Comparison of ENCODE assay signal across 18 cellular contexts in the genomic region with DNA sequence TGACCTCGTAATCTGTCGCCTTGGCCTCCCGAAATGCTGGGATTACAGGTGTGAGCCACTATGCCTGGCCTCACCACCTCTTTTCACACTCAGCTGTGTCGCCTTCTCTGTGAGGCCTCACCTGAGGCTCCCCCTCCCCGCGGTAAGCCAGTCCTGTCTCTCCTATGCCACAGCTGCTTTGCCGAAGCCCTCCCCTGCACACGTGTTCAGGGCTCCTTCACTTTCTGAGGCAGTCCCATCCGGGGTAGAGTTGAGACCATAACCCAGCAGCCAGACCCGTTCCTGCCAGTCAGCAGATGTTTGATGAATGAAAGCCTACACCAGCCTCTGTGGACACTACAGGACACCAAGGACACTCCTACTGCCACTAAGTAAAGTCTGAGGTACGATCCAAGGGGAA. TPM values are rescaled to one million over a fixed set of nuclear protein-coding genes. Genes with fewer than 3 reads are reported as not detected.
DNase-seq lines count a peak whose midpoint lies in the region; ATAC-seq and TF ChIP-seq lines count a peak whose summit lies in the region.
"Had no signal": no experiment of that assay in that cellular context is flagged by ENCODE, and none has a peak within 500 bp of the region (broad histone marks: within the 10 kb centered on the region; RNA-seq: fewer than 3 reads in every experiment).

No MANE protein-coding gene starts in this region.

- peaks cover 96% of the 10 kb centered on the region for H3K79me2 ChIP-seq in DOHH2 (ENCODE audit: control insufficient read depth, low read length)

- H3K4me3 ChIP-seq in BLaER1 treated with 17β-estradiol and CSF1 and Interleukin-3, amounts not matched to agents 10 nM and 100 nM = no peak overlapping the region
- H3K4me3 ChIP-seq in DOHH2 (ENCODE audit: low read length) (peak overlapping the region; percentile 63), dorsolateral prefrontal cortex (no peak overlapping the region)
- H3K4me3 ChIP-seq: body of pancreas, lung, right atrium auricular region, SJSA1 had no signal

- H3F3A ChIP-seq in DOHH2 (ENCODE audit: control insufficient read depth, insufficient read depth) = peaks cover 18% of the 10 kb centered on the region

- no peaks in the 10 kb centered on the region for H3K27me3 Mint-ChIP-seq in activated T-helper 17 cell treated with anti-CD3 and anti-CD28 coated beads, Interleukin-2, amount 50 U/mL, for 72 hours
- H3K27me3 Mint-ChIP-seq in naive B cell = no peaks in the 10 kb centered on the region
- H3K27me3 Mint-ChIP-seq: dendritic cell treated with granulocyte-macrophage colony-stimulating factor and Interleukin-4, amounts not matched to agents 40 ng/mL and 50 ng/mL, for 4 days had no signal

- no peaks in the 10 kb centered on the region for H3K27me3 ChIP-seq in BLaER1 treated with 17β-estradiol and CSF1 and Interleukin-3, amounts not matched to agents 10 nM and 100 nM
- no peaks in the 10 kb centered on the region for H3K27me3 ChIP-seq in DOHH2 (ENCODE audit: control insufficient read depth, low read length)
- H3K27me3 ChIP-seq in dorsolateral prefrontal cortex = no peaks in the 10 kb centered on the region
- H3K27me3 ChIP-seq: body of pancreas, right atrium auricular region, SJSA1 had no signal

- H3K4me1 ChIP-seq in BLaER1 treated with 17β-estradiol and CSF1 and Interleukin-3, amounts not matched to agents 10 nM and 100 nM = peaks cover 90 to 96% (median 94%) of the 10 kb centered on the region in 10 experiments
- peaks cover 96% of the 10 kb centered on the region for H3K4me1 ChIP-seq in DOHH2 (ENCODE audit: control insufficient read depth, low read length)

- ATAC-seq in activated T-helper 17 cell treated with anti-CD3 and anti-CD28 coated beads, Interleukin-2, amount 50 U/mL, for 72 hours (replicated peaks) = no peak
- no peak for ATAC-seq in naive B cell (ENCODE audit: low read depth in 2 of 2)
- ATAC-seq: esophagus mucosa had no signal

- DNase-seq in naive B cell (no peak), dorsolateral prefrontal cortex (no peak), NCI-H2171 treated with DMSO at 0.1 percent for 48 hours (lab: John Stamatoyannopoulos, UW) (no peak), C1 segment of cervical spinal cord (lab: John Stamatoyannopoulos, UW) (no peak), MV-4-11 (lab: John Stamatoyannopoulos, UW) (no peak)
- DNase-seq: activated CD4-positive, alpha-beta T cell treated with anti-CD3 and anti-CD28 coated beads, Interleukin-2, amount 50 U/mL, for 1 hour; body of pancreas; head of caudate nucleus; NCI-H526; OCI-M1 had no signal

- H3K4me2 ChIP-seq in BLaER1 treated with 17β-estradiol and CSF1 and Interleukin-3, amounts not matched to agents 10 nM and 100 nM = peak overlapping the region; percentile 54 to 81 (median 69); a peak in 19 of 22 replicates
- peak overlapping the region; percentile 100 for H3K4me2 ChIP-seq in DOHH2 (ENCODE audit: low read length)

- H3K36me3 Mint-ChIP-seq in activated T-helper 17 cell treated with anti-CD3 and anti-CD28 coated beads, Interleukin-2, amount 50 U/mL, for 72 hours (ENCODE audit: low read depth) = no peaks in the 10 kb centered on the region
- H3K36me3 Mint-ChIP-seq in naive B cell = no peaks in the 10 kb centered on the region

- H3K27ac ChIP-seq in BLaER1 treated with 17β-estradiol and CSF1 and Interleukin-3, amounts not matched to agents 10 nM and 100 nM = no peak overlapping the region
- H3K27ac ChIP-seq in DOHH2 (ENCODE audit: low read depth, low read length) = peak overlapping the region; percentile 65
- no peak overlapping the region for H3K27ac ChIP-seq in dorsolateral prefrontal cortex
- H3K27ac ChIP-seq: body of pancreas, right atrium auricular region, SJSA1 had no signal

- no peaks in the 10 kb centered on the region for H3K9me3 Mint-ChIP-seq in activated T-helper 17 cell treated with anti-CD3 and anti-CD28 coated beads, Interleukin-2, amount 50 U/mL, for 72 hours
- no peaks in the 10 kb centered on the region for H3K9me3 Mint-ChIP-seq in naive B cell
- H3K9me3 Mint-ChIP-seq: dendritic cell treated with granulocyte-macrophage colony-stimulating factor and Interleukin-4, amounts not matched to agents 40 ng/mL and 50 ng/mL, for 4 days had no signal

- peak overlapping the region; percentile 66 for H3K4me3 Mint-ChIP-seq in activated T-helper 17 cell treated with anti-CD3 and anti-CD28 coated beads, Interleukin-2, amount 50 U/mL, for 72 hours
- peak overlapping the region in 6 of 8 donors; percentile 10 to 71 (median 58) for H3K4me3 Mint-ChIP-seq in naive B cell
- H3K4me3 Mint-ChIP-seq: dendritic cell treated with granulocyte-macrophage colony-stimulating factor and Interleukin-4, amounts not matched to agents 40 ng/mL and 50 ng/mL, for 4 days had no signal

- no peaks in the 10 kb centered on the region for H3K9me2 ChIP-seq in DOHH2 (replicated peaks; ENCODE audit: control insufficient read depth, low read length)

- TF ChIP-seq CTCF in DOHH2 (IDR thresholded peaks at IDR 0.05; ENCODE audit: low read depth, low read length, poor library complexity, severe bottlenecking) (no peak), dorsolateral prefrontal cortex (IDR thresholded peaks at IDR 0.05 in 54 of 56, conservative IDR thresholded peaks at IDR 0.05 in 2 of 56; ENCODE audit: low read depth in 1 of 56, partially characterized antibody in 56 of 56) (no peak)

- H3K27ac Mint-ChIP-seq in activated T-helper 17 cell treated with anti-CD3 and anti-CD28 coated beads, Interleukin-2, amount 50 U/mL, for 72 hours = peak overlapping the region; percentile 43
- H3K27ac Mint-ChIP-seq in naive B cell = peak overlapping the region in 4 of 6 donors; percentile 28 to 91 (median 48)
- H3K27ac Mint-ChIP-seq: dendritic cell treated with granulocyte-macrophage colony-stimulating factor and Interleukin-4, amounts not matched to agents 40 ng/mL and 50 ng/mL, for 4 days had no signal

- peaks cover 0 to 9% (median 0%) of the 10 kb centered on the region in 11 experiments; a peak in 4 of 22 replicates for H3K36me3 ChIP-seq in BLaER1 treated with 17β-estradiol and CSF1 and Interleukin-3, amounts not matched to agents 10 nM and 100 nM
- peaks cover 5% of the 10 kb centered on the region; the same call in 1 of the 2 replicates for H3K36me3 ChIP-seq in DOHH2 (ENCODE audit: control insufficient read depth, low read length)
- H3K36me3 ChIP-seq: right atrium auricular region, SJSA1 had no signal

- no peaks in the 10 kb centered on the region for H3K9me3 ChIP-seq in BLaER1 treated with 17β-estradiol and CSF1 and Interleukin-3, amounts not matched to agents 10 nM and 100 nM (replicated peaks in 1 of 11)
- H3K9me3 ChIP-seq in DOHH2 (ENCODE audit: control insufficient read depth, insufficient read depth, low read length) = no peaks in the 10 kb centered on the region
- H3K9me3 ChIP-seq: body of pancreas, right atrium auricular region, SJSA1 had no signal

- intact Hi-C loops in dorsolateral prefrontal cortex (cut with DNase I) = no loop called here

- peaks cover 96 to 99% (median 97%) of the 10 kb centered on the region in 11 experiments for H4K20me1 ChIP-seq in BLaER1 treated with 17β-estradiol and CSF1 and Interleukin-3, amounts not matched to agents 10 nM and 100 nM
- H4K20me1 ChIP-seq in DOHH2 (ENCODE audit: control insufficient read depth, insufficient read depth, low read depth, low read length) = peaks cover 65% of the 10 kb centered on the region

- H3K9ac ChIP-seq in BLaER1 treated with 17β-estradiol and CSF1 and Interleukin-3, amounts not matched to agents 10 nM and 100 nM = peak overlapping the region in 2 of 11 experiments; percentile 19 to 34; a peak in 1 of 22 replicates

- peaks cover 53% of the 10 kb centered on the region for H3K4me1 Mint-ChIP-seq in activated T-helper 17 cell treated with anti-CD3 and anti-CD28 coated beads, Interleukin-2, amount 50 U/mL, for 72 hours
- H3K4me1 Mint-ChIP-seq in naive B cell = peaks cover 61 to 90% (median 76%) of the 10 kb centered on the region in 3 donors

RNA-seq across cellular contexts. Expression of gene USP7, which starts 10.6 kb away (rescaled TPM):
- total RNA-seq in activated T-helper 17 cell treated with anti-CD3 and anti-CD28 coated beads, Interleukin-2, amount 50 U/mL, for 72 hours = 100 to 1,000 TPM; 157 to 181 TPM
- 10 to 100 TPM in 4 of 6 donors, 1 to 10 TPM in 2; 4.4 to 21.5 (median 12.2) TPM for polyA plus RNA-seq in naive B cell (ENCODE audit: low read depth in 6 of 6)
- 100 to 1,000 TPM in 104 of 120 experiments, 10 to 100 TPM in 16; 82.3 to 157 (median 115) TPM for total RNA-seq in dorsolateral prefrontal cortex
